Comparison of ENCODE assay signal across 25 cellular contexts in genomic region chr21:35095859-35096291, GRCh38. TPM values are rescaled to one million over a fixed set of nuclear protein-coding genes. Genes with fewer than 3 reads are reported as not detected.
DNase-seq lines count a peak whose midpoint lies in the region; ATAC-seq and TF ChIP-seq lines count a peak whose summit lies in the region.
"Had no signal": no experiment of that assay in that cellular context is flagged by ENCODE, and none has a peak within 500 bp of the region (broad histone marks: within the 10 kb centered on the region; RNA-seq: fewer than 3 reads in every experiment).

No MANE protein-coding gene starts in this region.

- POLR2A ChIA-PET in AG04449 (lab: Yijun Ruan, JAX): no interaction called here

- H3K9me3 Mint-ChIP-seq in activated T-cell treated with anti-CD3 and anti-CD28 coated beads, Interleukin-2, amount 50 U/mL, for 4 hours: peaks cover 2% of the 10 kb centered on the region
- H3K9me3 Mint-ChIP-seq: T-cell had no signal

- no peak for TF ChIP-seq POLR2A in testis (IDR thresholded peaks at IDR 0.05)

- DNase-seq in AG04449 (ENCODE audit: low read depth, low spot score): peak; percentile 34
- DNase-seq in AG08395 (ENCODE audit: low spot score): peak; percentile 27
- no peak for DNase-seq in activated T-cell treated with anti-CD3 and anti-CD28 coated beads, Interleukin-2, amount 50 U/mL, for 4 hours
- peak; percentile 93 for DNase-seq in fibroblast of peridontal ligament (ENCODE audit: extremely low read depth)
- no peak for DNase-seq in NCI-H345 (lab: John Stamatoyannopoulos, UW)
- no peak for DNase-seq in KBM-7
- no peak for DNase-seq in testis
- DNase-seq: amygdala; caudate nucleus; erythroblast; glutamatergic neuron; Kasumi-1; naive thymus-derived CD8-positive, alpha-beta T cell; NCI-H1417; NCI-H2107; NCI-H510A treated with DMSO at 0.1 percent for 48 hours; NK-92 treated with Interleukin-12 subunit alpha and Interleukin-12 subunit beta, amount 100 ng/mL, for 24 hours; ovary; right cardiac atrium; stimulated activated naive CD4-positive, alpha-beta T cell; T-cell; transverse colon had no signal

- in situ Hi-C loops in KBM-7 (cut with MboI; ENCODE audit: low pct_unique_long_range_greater_than_20kb, low sequenced_read_pairs): no loop called here

- no peak overlapping the region for H3K27ac ChIP-seq in testis
- H3K27ac ChIP-seq: BLaER1 treated with 17β-estradiol and CSF1 and Interleukin-3, amounts not matched to agents 10 nM and 100 nM; ovary; transverse colon had no signal

- H3K27me3 Mint-ChIP-seq in activated T-cell treated with anti-CD3 and anti-CD28 coated beads, Interleukin-2, amount 50 U/mL, for 4 hours (ENCODE audit: low read depth): no peaks in the 10 kb centered on the region

- H3K27me3 ChIP-seq in testis: no peaks in the 10 kb centered on the region
- H3K27me3 ChIP-seq: BLaER1 treated with 17β-estradiol and CSF1 and Interleukin-3, amounts not matched to agents 10 nM and 100 nM; ovary; transverse colon had no signal

- H3K4me1 ChIP-seq in testis: no peaks in the 10 kb centered on the region
- H3K4me1 ChIP-seq: HAP-1 had no signal

- no peaks in the 10 kb centered on the region for H3K36me3 Mint-ChIP-seq in activated T-cell treated with anti-CD3 and anti-CD28 coated beads, Interleukin-2, amount 50 U/mL, for 4 hours (ENCODE audit: insufficient read depth)
- H3K36me3 Mint-ChIP-seq: naive thymus-derived CD8-positive, alpha-beta T cell; T-cell had no signal

- H3K4me3 ChIP-seq in AG04449 (ENCODE audit: low read depth, low read length): no peak overlapping the region
- no peak overlapping the region for H3K4me3 ChIP-seq in testis
- H3K4me3 ChIP-seq: BLaER1 treated with 17β-estradiol and CSF1 and Interleukin-3, amounts not matched to agents 10 nM and 100 nM; HAP-1; ovary; transverse colon had no signal

- H3K4me3 Mint-ChIP-seq in activated T-cell treated with anti-CD3 and anti-CD28 coated beads, Interleukin-2, amount 50 U/mL, for 4 hours: no peak overlapping the region
- H3K4me3 Mint-ChIP-seq: naive thymus-derived CD8-positive, alpha-beta T cell; T-cell had no signal

- WGBS in testis, 2 donors: 94 to 100% methylated on average over 2 of the region's 2 CpGs

- CTCF ChIA-PET in AG04449 (lab: Yijun Ruan, JAX): no interaction called here

- H3K36me3 ChIP-seq in testis (ENCODE audit: low read depth, missing control alignments): no peaks in the 10 kb centered on the region
- H3K36me3 ChIP-seq: BLaER1 treated with 17β-estradiol and CSF1 and Interleukin-3, amounts not matched to agents 10 nM and 100 nM; HAP-1; ovary; transverse colon had no signal

- peaks cover 29% of the 10 kb centered on the region for H3K4me1 Mint-ChIP-seq in activated T-cell treated with anti-CD3 and anti-CD28 coated beads, Interleukin-2, amount 50 U/mL, for 4 hours (ENCODE audit: low read depth)
- H3K4me1 Mint-ChIP-seq: T-cell had no signal

- TF ChIP-seq CTCF in AG04449 (IDR thresholded peaks at IDR 0.05; ENCODE audit: insufficient read depth, low read length, missing control alignments) (no peak), testis (IDR thresholded peaks at IDR 0.05) (no peak)

- H3K9me3 ChIP-seq in testis: no peaks in the 10 kb centered on the region
- H3K9me3 ChIP-seq: HAP-1, ovary, transverse colon had no signal

- intact Hi-C loops in testis (cut with DNase I; ENCODE audit: low total_unique reads): no loop called here

- ATAC-seq in activated T-cell treated with anti-CD3 and anti-CD28 coated beads, Interleukin-2, amount 50 U/mL, for 4 hours: peak; percentile 39 to 53
- ATAC-seq: naive thymus-derived CD8-positive, alpha-beta T cell; Panc1; right cardiac atrium; T-cell had no signal

RNA-seq across cellular contexts. Expression of gene RUNX1, which starts 46.8 kb away (rescaled TPM):
- total RNA-seq in activated T-cell treated with anti-CD3 and anti-CD28 coated beads, Interleukin-2, amount 50 U/mL, for 4 hours: 100 to 1,000 TPM in 1 of 3 donors, 10 to 100 TPM in 2; 91.6 to 116 (median 99.9) TPM
- total RNA-seq in testis: 10 to 100 TPM; 24.3 to 28.7 TPM
- 11.1 TPM for polyA plus RNA-seq in testis (ENCODE audit: insufficient read depth, low read depth, low replicate concordance)

Comparison
In these comparisons a context has a peak if more than half of its experiments do, and no peak if none do; other contexts are left out.
1. DNase-seq: peak in AG04449 (single experiment), AG08395 (single experiment) and fibroblast of peridontal ligament (single experiment); none in activated T-cell treated with anti-CD3 and anti-CD28 coated beads, Interleukin-2, amount 50 U/mL, for 4 hours (single experiment), NCI-H345 (single experiment), KBM-7 (single experiment) and testis (single experiment).